16 cellular contexts compared by ENCODE assay signal in genomic region chr14:76965232-76965631, GRCh38.
DNase-seq lines count a peak whose midpoint lies in the region; ATAC-seq and TF ChIP-seq lines count a peak whose summit lies in the region.
"Had no signal": no experiment of that assay in that cellular context is flagged by ENCODE, and none has a peak within 500 bp of the region (broad histone marks: within the 10 kb centered on the region; RNA-seq: fewer than 3 reads in every experiment).

No MANE protein-coding gene starts in this region.

- intact Hi-C loops in mucosa of descending colon (cut with DNase I, micrococcal nuclease) = no loop called here
- intact Hi-C loops in PC-9 (cut with micrococcal nuclease; ENCODE audit: unreplicated experiment) = no loop called here

- H2AFZ ChIP-seq in PC-9 = no peak overlapping the region

- CTCF ChIA-PET in activated CD8-positive, alpha-beta memory T cell treated with anti-CD3 and anti-CD28 coated beads, Interleukin-2, amount 10 ng/mL, durations not matched to agents 7 days and 5 days (lab: Charles Lee) = interaction anchor here (0.9 to 3.5 kb wide), 2 partner anchors 41 to 52 kb away, joined by 3 to 9 read pairs; no protein-coding TSS in a partner anchor
- CTCF ChIA-PET in PC-9 (lab: Charles Lee) = no interaction called here

- H3F3A ChIP-seq in PC-9 (ENCODE audit: insufficient read depth, low read depth) = peaks cover 50% of the 10 kb centered on the region

- H3K9me3 Mint-ChIP-seq in stimulated activated naive CD8-positive, alpha-beta T cell treated with anti-CD3 and anti-CD28 coated beads, Interleukin-15, Interleukin-2, amounts not matched to agents 100 ng/mL and 50 ng/mL, for 24 hours = no peaks in the 10 kb centered on the region
- no peaks in the 10 kb centered on the region for H3K9me3 Mint-ChIP-seq in activated naive CD8-positive, alpha-beta T cell (ENCODE audit: low read depth)
- no peaks in the 10 kb centered on the region for H3K9me3 Mint-ChIP-seq in activated CD8-positive, alpha-beta memory T cell treated with anti-CD3 and anti-CD28 coated beads, Interleukin-2, amount 10 ng/mL, durations not matched to agents 7 days and 5 days (ENCODE audit: low read depth)

- H3K27ac ChIP-seq in PC-9 = no peak overlapping the region
- H3K27ac ChIP-seq: foreskin keratinocyte, Peyer's patch, prostate gland had no signal

- H3K36me3 Mint-ChIP-seq in stimulated activated naive CD8-positive, alpha-beta T cell treated with anti-CD3 and anti-CD28 coated beads, Interleukin-15, Interleukin-2, amounts not matched to agents 100 ng/mL and 50 ng/mL, for 24 hours (ENCODE audit: low read depth) = no peaks in the 10 kb centered on the region
- H3K36me3 Mint-ChIP-seq in activated naive CD8-positive, alpha-beta T cell = no peaks in the 10 kb centered on the region
- no peaks in the 10 kb centered on the region for H3K36me3 Mint-ChIP-seq in activated CD8-positive, alpha-beta memory T cell treated with anti-CD3 and anti-CD28 coated beads, Interleukin-2, amount 10 ng/mL, durations not matched to agents 7 days and 5 days

- no peaks in the 10 kb centered on the region for H3K36me3 ChIP-seq in mucosa of descending colon (ENCODE audit: low read depth)
- H3K36me3 ChIP-seq in PC-9 (ENCODE audit: low read depth) = no peaks in the 10 kb centered on the region
- H3K36me3 ChIP-seq: Peyer's patch, prostate gland had no signal

- H4K20me1 ChIP-seq in PC-9 (ENCODE audit: insufficient read depth) = no peaks in the 10 kb centered on the region

- no peak for TF ChIP-seq CTCF in mucosa of descending colon (IDR thresholded peaks at IDR 0.05)
- TF ChIP-seq CTCF in PC-9 (conservative IDR thresholded peaks at IDR 0.05) = no peak

- peak overlapping the region; percentile 86 for H3K27ac Mint-ChIP-seq in stimulated activated naive CD8-positive, alpha-beta T cell treated with anti-CD3 and anti-CD28 coated beads, Interleukin-15, Interleukin-2, amounts not matched to agents 100 ng/mL and 50 ng/mL, for 24 hours
- H3K27ac Mint-ChIP-seq in activated naive CD8-positive, alpha-beta T cell = peak overlapping the region; percentile 66
- no peak overlapping the region for H3K27ac Mint-ChIP-seq in activated CD8-positive, alpha-beta memory T cell treated with anti-CD3 and anti-CD28 coated beads, Interleukin-2, amount 10 ng/mL, durations not matched to agents 7 days and 5 days

- peaks cover 24% of the 10 kb centered on the region for H3K4me1 ChIP-seq in mucosa of descending colon (ENCODE audit: low read depth)
- H3K4me1 ChIP-seq in PC-9 (replicated peaks; ENCODE audit: insufficient read depth) = peaks cover 35% of the 10 kb centered on the region
- H3K4me1 ChIP-seq: prostate gland had no signal

- ATAC-seq in stimulated activated naive CD8-positive, alpha-beta T cell treated with anti-CD3 and anti-CD28 coated beads, Interleukin-15, Interleukin-2, amounts not matched to agents 100 U/mL and 50 U/mL, for 24 hours = no peak
- ATAC-seq in mucosa of descending colon (peak; percentile 74), GM18520 (IDR thresholded peaks at IDR 0.05; ENCODE audit: unreplicated experiment) (no peak)
- ATAC-seq in activated CD8-positive, alpha-beta memory T cell treated with anti-CD3 and anti-CD28 coated beads, Interleukin-2, amount 10 ng/mL, durations not matched to agents 7 days and 5 days = no peak
- ATAC-seq: foreskin keratinocyte had no signal

- H3K4me1 Mint-ChIP-seq in stimulated activated naive CD8-positive, alpha-beta T cell treated with anti-CD3 and anti-CD28 coated beads, Interleukin-15, Interleukin-2, amounts not matched to agents 100 ng/mL and 50 ng/mL, for 24 hours (ENCODE audit: low read depth) = peaks cover 64% of the 10 kb centered on the region
- H3K4me1 Mint-ChIP-seq in activated naive CD8-positive, alpha-beta T cell (ENCODE audit: low read depth) = peaks cover 63% of the 10 kb centered on the region
- peaks cover 47% of the 10 kb centered on the region for H3K4me1 Mint-ChIP-seq in activated CD8-positive, alpha-beta memory T cell treated with anti-CD3 and anti-CD28 coated beads, Interleukin-2, amount 10 ng/mL, durations not matched to agents 7 days and 5 days

- peaks cover 3% of the 10 kb centered on the region for H3K27me3 Mint-ChIP-seq in stimulated activated naive CD8-positive, alpha-beta T cell treated with anti-CD3 and anti-CD28 coated beads, Interleukin-15, Interleukin-2, amounts not matched to agents 100 ng/mL and 50 ng/mL, for 24 hours
- no peaks in the 10 kb centered on the region for H3K27me3 Mint-ChIP-seq in activated naive CD8-positive, alpha-beta T cell
- H3K27me3 Mint-ChIP-seq in activated CD8-positive, alpha-beta memory T cell treated with anti-CD3 and anti-CD28 coated beads, Interleukin-2, amount 10 ng/mL, durations not matched to agents 7 days and 5 days = peaks cover 49% of the 10 kb centered on the region

- H3K4me3 ChIP-seq in mucosa of descending colon = no peak overlapping the region
- no peak overlapping the region for H3K4me3 ChIP-seq in PC-9
- H3K4me3 ChIP-seq: Peyer's patch, prostate gland had no signal

- no peaks in the 10 kb centered on the region for H3K9me3 ChIP-seq in mucosa of descending colon
- no peaks in the 10 kb centered on the region for H3K9me3 ChIP-seq in PC-9 (ENCODE audit: insufficient read depth, low read depth)
- H3K9me3 ChIP-seq: Peyer's patch, prostate gland had no signal

- no peaks in the 10 kb centered on the region for H3K27me3 ChIP-seq in PC-9 (ENCODE audit: insufficient read depth, low read depth)
- H3K27me3 ChIP-seq: foreskin keratinocyte, Peyer's patch had no signal

- no TSS peak for BruUV-seq in PC-9 (replicated peaks; lab: Mats Ljungman, UMichigan)

- POLR2A ChIA-PET in PC-9 (lab: Charles Lee; ENCODE audit: unreplicated experiment) = no interaction called here

- no peaks in the 10 kb centered on the region for H3K9me2 ChIP-seq in PC-9 (ENCODE audit: insufficient read depth)

- H3K79me2 ChIP-seq in PC-9 (ENCODE audit: low read depth) = 0 out of 2 replicates have a peak, but pooled peaks cover 5% of the 10 kb centered on the region

- no peak for DNase-seq in stimulated activated naive CD8-positive, alpha-beta T cell treated with anti-CD3 and anti-CD28 coated beads, Interleukin-15, Interleukin-2, amounts not matched to agents 100 U/mL and 50 U/mL, for 24 hours
- DNase-seq in mucosa of descending colon = peak in 2 of 3 donors; percentile 55 to 61
- DNase-seq in SW480 (ENCODE audit: low spot score) = no peak
- no peak for DNase-seq in activated CD8-positive, alpha-beta memory T cell treated with anti-CD3 and anti-CD28 coated beads, Interleukin-2, amount 10 ng/mL, durations not matched to agents 7 days and 5 days
- DNase-seq in PC-9 = no peak
- DNase-seq: activated CD4-positive, alpha-beta T cell treated with anti-CD3 and anti-CD28 coated beads for 1 hour; activated effector memory CD4-positive, alpha-beta T cell treated with anti-CD3 and anti-CD28 coated beads, Interleukin-2, amount 50 U/mL, for 16 hours; DMS79; foreskin keratinocyte; NCI-H2081 treated with DMSO at 0.1 percent for 48 hours; NCI-H526 treated with DMSO at 0.1 percent for 48 hours; Peyer's patch had no signal

- peak overlapping the region; percentile 50 for H3K4me3 Mint-ChIP-seq in stimulated activated naive CD8-positive, alpha-beta T cell treated with anti-CD3 and anti-CD28 coated beads, Interleukin-15, Interleukin-2, amounts not matched to agents 100 ng/mL and 50 ng/mL, for 24 hours
- H3K4me3 Mint-ChIP-seq in activated naive CD8-positive, alpha-beta T cell = peak overlapping the region; percentile 52
- H3K4me3 Mint-ChIP-seq in activated CD8-positive, alpha-beta memory T cell treated with anti-CD3 and anti-CD28 coated beads, Interleukin-2, amount 10 ng/mL, durations not matched to agents 7 days and 5 days = no peak overlapping the region

- H3K4me2 ChIP-seq in PC-9 = no peak overlapping the region

Comparison
In these comparisons a context has a peak if more than half of its experiments do, and no peak if none do; other contexts are left out.
1. DNase-seq: peak in mucosa of descending colon (2 of 3); none in stimulated activated naive CD8-positive, alpha-beta T cell treated with anti-CD3 and anti-CD28 coated beads, Interleukin-15, Interleukin-2, amounts not matched to agents 100 U/mL and 50 U/mL, for 24 hours (single experiment), SW480 (single experiment), activated CD8-positive, alpha-beta memory T cell treated with anti-CD3 and anti-CD28 coated beads, Interleukin-2, amount 10 ng/mL, durations not matched to agents 7 days and 5 days (single experiment) and PC-9 (0 of 2).